8 cellular contexts compared by ENCODE assay signal in genomic region chr1:26787381-26787705, GRCh38. TPM values are rescaled to one million over a fixed set of nuclear protein-coding genes. Genes with fewer than 3 reads are reported as not detected.
DNase-seq lines count a peak whose midpoint lies in the region; ATAC-seq and TF ChIP-seq lines count a peak whose summit lies in the region.

No MANE protein-coding gene starts in this region.

- H3K9me3 ChIP-seq in BLaER1 treated with 17β-estradiol and CSF1 and Interleukin-3, amounts not matched to agents 10 nM and 100 nM (replicated peaks in 1 of 11): no peaks in the 10 kb centered on the region
- H3K9me3 ChIP-seq in uterus: no peaks in the 10 kb centered on the region

- H3K27me3 ChIP-seq in BLaER1 treated with 17β-estradiol and CSF1 and Interleukin-3, amounts not matched to agents 10 nM and 100 nM: no peaks in the 10 kb centered on the region
- H3K27me3 ChIP-seq in uterus: no peaks in the 10 kb centered on the region

- ATAC-seq in GM19328 (IDR thresholded peaks at IDR 0.05; ENCODE audit: unreplicated experiment): peak; percentile 39
- peak; percentile 35 for ATAC-seq in HG03442 (IDR thresholded peaks at IDR 0.05; ENCODE audit: unreplicated experiment)

- H3K4me2 ChIP-seq in BLaER1 treated with 17β-estradiol and CSF1 and Interleukin-3, amounts not matched to agents 10 nM and 100 nM: peak overlapping the region; percentile 91 to 100 (median 98)

- H4K20me1 ChIP-seq in BLaER1 treated with 17β-estradiol and CSF1 and Interleukin-3, amounts not matched to agents 10 nM and 100 nM: no peaks in the 10 kb centered on the region

- H3K36me3 Mint-ChIP-seq in neural crest cell (ENCODE audit: low read depth): peaks cover 4% of the 10 kb centered on the region

- H3K4me1 ChIP-seq in BLaER1 treated with 17β-estradiol and CSF1 and Interleukin-3, amounts not matched to agents 10 nM and 100 nM: peaks cover 83 to 91% (median 88%) of the 10 kb centered on the region in 10 experiments
- peaks cover 5 to 6% of the 10 kb centered on the region in 2 donors for H3K4me1 ChIP-seq in uterus

- H3K4me3 ChIP-seq in BLaER1 treated with 17β-estradiol and CSF1 and Interleukin-3, amounts not matched to agents 10 nM and 100 nM: peak overlapping the region; percentile 65 to 81 (median 72)
- H3K4me3 ChIP-seq in epithelial cell of esophagus (ENCODE audit: low read length) (peak overlapping the region; percentile 92), uterus (peak overlapping the region; percentile 58 to 95)

- H3K27ac Mint-ChIP-seq in neural crest cell (ENCODE audit: unreplicated experiment): peak overlapping the region; percentile 99

- DNase-seq in activated CD4-positive, alpha-beta T cell treated with anti-CD3 and anti-CD28 coated beads for 48 hours: peak; percentile 75
- DNase-seq in epithelial cell of esophagus (ENCODE audit: low read depth): no peak
- DNase-seq in neural crest cell (ENCODE audit: low read depth, low spot score): no peak
- no peak for DNase-seq in uterus
- DNase-seq in SIG-M5 treated with dmso at 0.1 percent for 504 hours (lab: John Stamatoyannopoulos, UW; ENCODE audit: unreplicated experiment): no peak

- no peaks in the 10 kb centered on the region for H3K9me3 Mint-ChIP-seq in neural crest cell

- H3K36me3 ChIP-seq in BLaER1 treated with 17β-estradiol and CSF1 and Interleukin-3, amounts not matched to agents 10 nM and 100 nM: peaks cover 6 to 21% (median 13%) of the 10 kb centered on the region in 11 experiments; a peak in 19 of 22 replicates
- H3K36me3 ChIP-seq in uterus: no peaks in the 10 kb centered on the region

- H3K4me3 Mint-ChIP-seq in neural crest cell: peak overlapping the region; percentile 97

- TF ChIP-seq CTCF in epithelial cell of esophagus (IDR thresholded peaks at IDR 0.05; ENCODE audit: insufficient read depth, low read depth, low read length, missing control alignments) (no peak), neural crest cell (conservative IDR thresholded peaks at IDR 0.05) (no peak), uterus (IDR thresholded peaks at IDR 0.05) (no peak)

- intact Hi-C loops in uterus (cut with DNase I; ENCODE audit: low total_unique reads): loop anchor here (10.0 kb wide), 1 partner anchor 283 kb away; no protein-coding TSS in a partner anchor

- H3K9ac ChIP-seq in BLaER1 treated with 17β-estradiol and CSF1 and Interleukin-3, amounts not matched to agents 10 nM and 100 nM: peak overlapping the region; percentile 92 to 98 (median 95)

- TF ChIP-seq POLR2A in uterus (IDR thresholded peaks at IDR 0.05): no peak

- H3K27ac ChIP-seq in BLaER1 treated with 17β-estradiol and CSF1 and Interleukin-3, amounts not matched to agents 10 nM and 100 nM: peak overlapping the region; percentile 95 to 99 (median 98)
- peak overlapping the region; percentile 99 to 100 for H3K27ac ChIP-seq in uterus

- peaks cover 63% of the 10 kb centered on the region for H3K4me1 Mint-ChIP-seq in neural crest cell

- H3K27me3 Mint-ChIP-seq in neural crest cell (ENCODE audit: low read depth): peaks cover 14% of the 10 kb centered on the region

RNA-seq across cellular contexts. Expression of gene PIGV, which starts 0.4 kb away (rescaled TPM):
- total RNA-seq in neural crest cell: 8.7 and 11.1 TPM in 2 replicates
- 10 to 100 TPM in 2 of 4 donors, 1 to 10 TPM in 2; 9.5 to 20.3 (median 12.4) TPM for total RNA-seq in uterus

RNA-seq across cellular contexts. Expression of gene ZDHHC18, which starts 39.1 kb away (rescaled TPM):
- total RNA-seq in neural crest cell (41.7 and 44.3 TPM in 2 replicates), uterus (10 to 100 TPM in 2 of 4 donors, 1 to 10 TPM in 2; 1.2 to 19.8 (median 8.0) TPM)
